ENCODE assay signal across 9 cellular contexts in genomic region chr11:67054851-67055523, GRCh38. TPM values are rescaled to one million over a fixed set of nuclear protein-coding genes. Genes with fewer than 3 reads are reported as not detected.
A peak's percentile ranks its signal among the peaks of the same experiment; 100 is the strongest.
DNase-seq lines count a peak whose midpoint lies in the region; ATAC-seq lines count a peak whose summit lies in the region.
"Had no signal": no experiment of that assay in that cellular context is flagged by ENCODE, and none has a peak within 500 bp of the region (broad histone marks: within the 10 kb centered on the region; RNA-seq: fewer than 3 reads in every experiment).

No MANE protein-coding gene starts in this region.

- ATAC-seq in HG03025 (IDR thresholded peaks at IDR 0.05; ENCODE audit: low FRiP score, unreplicated experiment) = no peak
- no peak for ATAC-seq in HG03097 (IDR thresholded peaks at IDR 0.05; ENCODE audit: low FRiP score, unreplicated experiment)
- ATAC-seq in HG02885 (IDR thresholded peaks at IDR 0.05; ENCODE audit: poor library complexity, unreplicated experiment) = no peak

- DNase-seq in activated T-cell treated with anti-CD3 and anti-CD28 coated beads for 48 hours (ENCODE audit: low read depth) (peak; percentile 38), NCI-H82 (lab: John Stamatoyannopoulos, UW) (peak; percentile 87), dermis blood vessel endothelial cell (peak; percentile 53), non-pigmented ciliary epithelial cell (ENCODE audit: low read depth) (peak; percentile 53)
- no peak for DNase-seq in activated T-cell treated with anti-CD3 and anti-CD28 coated beads, Interleukin-2, amount 50 U/mL, for 1 hour

RNA-seq across cellular contexts. Expression of gene RHOD, which starts 1.7 kb away (rescaled TPM):
- 15.4 and 24.5 TPM in 2 replicates for total RNA-seq in dermis blood vessel endothelial cell

RNA-seq across cellular contexts. Expression of gene SYT12, which starts 32.1 kb away (rescaled TPM):
- total RNA-seq in dermis blood vessel endothelial cell = 0.09 and 0.17 TPM in 2 replicates
- total RNA-seq: T-helper 1 cell treated with Interleukin-12 subunit alpha and Interleukin-12 subunit beta and Interleukin-4 antibody, amounts not matched to agents 30 ng/mL and 1 ng/mL, for 36 hours had no signal
